In the genomic region with DNA sequence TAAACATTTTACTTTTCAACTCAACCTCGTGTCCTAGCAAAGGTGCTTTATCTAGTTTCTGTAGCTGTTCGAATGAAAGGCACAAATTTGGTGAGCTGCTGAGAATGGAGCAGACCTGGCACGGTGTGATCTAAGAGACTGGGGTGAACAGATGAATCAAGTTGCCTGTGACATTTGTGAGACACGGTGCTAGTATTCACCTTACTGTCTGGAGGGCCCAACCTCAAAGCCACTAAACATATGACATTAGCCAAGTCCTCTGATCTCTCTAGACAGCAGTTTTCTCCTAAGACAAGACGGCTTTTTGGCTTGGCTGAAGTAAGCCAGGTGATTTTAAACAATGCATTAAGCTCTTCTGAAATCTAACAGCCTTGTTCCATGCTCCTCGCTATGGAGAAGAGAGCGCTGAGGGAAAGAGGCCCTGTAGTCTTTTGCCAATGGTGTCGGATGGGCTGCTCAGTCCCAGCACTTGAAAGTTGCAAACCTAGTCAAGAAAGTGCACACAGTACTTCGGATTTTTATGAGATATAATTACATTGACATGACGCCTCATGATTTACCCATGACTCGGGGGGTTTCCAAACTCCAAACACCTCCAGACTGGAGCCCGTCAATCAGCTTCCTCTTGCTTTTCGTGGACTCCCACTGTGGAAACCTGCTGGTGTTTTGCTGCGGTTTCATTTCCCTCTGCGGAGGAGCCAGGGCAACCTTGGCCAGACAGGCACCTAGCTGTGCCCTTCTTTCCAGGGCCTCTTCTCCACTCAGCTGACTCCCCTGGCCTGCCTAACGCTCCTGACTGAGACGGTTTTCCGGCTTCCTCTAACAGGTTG, we compare ENCODE assay signal across 8 cellular contexts. TPM values are rescaled to one million over a fixed set of nuclear protein-coding genes. Genes with fewer than 3 reads are reported as not detected.
DNase-seq lines count a peak whose midpoint lies in the region; TF ChIP-seq lines count a peak whose summit lies in the region.

No MANE protein-coding gene starts in this region.

- H3K27ac Mint-ChIP-seq in Caco-2 (ENCODE audit: unreplicated experiment) (peak overlapping the region; percentile 96), nephron (peak overlapping the region; percentile 89 to 95 (median 92))

- H3K4me3 ChIP-seq in Caco-2 (ENCODE audit: low read depth, low read length) (peak overlapping the region; percentile 97), H7 (ENCODE audit: insufficient read depth, low read depth, low read length) (peak overlapping the region; percentile 92), SK-N-MC (peak overlapping the region; percentile 90)

- H3K9me3 ChIP-seq in Caco-2 (no peaks in the 10 kb centered on the region), SK-N-MC (ENCODE audit: low read depth, low read length) (no peaks in the 10 kb centered on the region)

- DNase-seq in Caco-2 (no peak), H7 (no peak), SK-N-MC (ENCODE audit: low read depth, low spot score) (no peak), COR-L47 (lab: John Stamatoyannopoulos, UW) (no peak), GM10248 (ENCODE audit: extremely low spot score) (no peak), SW480 (ENCODE audit: low spot score) (no peak)
- peak; percentile 18 for DNase-seq in effector CD8-positive, alpha-beta T cell (lab: John Stamatoyannopoulos, UW)

- H3K9ac ChIP-seq in SK-N-MC (ENCODE audit: insufficient read length) = peak overlapping the region; percentile 79

- H3K27me3 ChIP-seq in Caco-2 (replicated peaks; ENCODE audit: control insufficient read depth, insufficient read depth, low read length) (no peaks in the 10 kb centered on the region), H7 (ENCODE audit: control insufficient read depth, insufficient read depth, low read length) (peaks cover 3% of the 10 kb centered on the region; the same call in 1 of the 2 replicates)

- TSS peak; percentile 83 for BruUV-seq in Caco-2 (replicated peaks; lab: Mats Ljungman, UMichigan)

- CTCF ChIA-PET in Caco-2 (lab: Charles Lee) (no interaction called here), GM10248 (lab: Yijun Ruan, JAX) (interaction anchor here (0.9 to 8.1 kb wide), 14 partner anchors 8 to 729 kb away, joined by 3 to 89 read pairs (median 3); partner anchors contain the start of gene SOAT1)

- H3K36me3 Mint-ChIP-seq in Caco-2 (ENCODE audit: insufficient read depth, unreplicated experiment) (peaks cover 21% of the 10 kb centered on the region), nephron (ENCODE audit: low read depth) (peaks cover 3% of the 10 kb centered on the region)

- H3K36me3 ChIP-seq in Caco-2 (ENCODE audit: control insufficient read depth, insufficient read depth, low read length) (no peaks in the 10 kb centered on the region), H7 (replicated peaks; ENCODE audit: control insufficient read depth, insufficient read depth, low read length) (no peaks in the 10 kb centered on the region; the same call in 1 of the 2 replicates), SK-N-MC (ENCODE audit: insufficient read depth, low read length) (no peaks in the 10 kb centered on the region)

- no peak overlapping the region for H3K27ac ChIP-seq in SK-N-MC

- H3K4me1 Mint-ChIP-seq in Caco-2 (ENCODE audit: low read depth, unreplicated experiment) = peaks cover 9% of the 10 kb centered on the region
- peaks cover 11% of the 10 kb centered on the region for H3K4me1 Mint-ChIP-seq in nephron

- H3K27me3 Mint-ChIP-seq in Caco-2 (ENCODE audit: insufficient read depth, unreplicated experiment) = no peaks in the 10 kb centered on the region
- H3K27me3 Mint-ChIP-seq in nephron (ENCODE audit: low read depth) = peaks cover 4% of the 10 kb centered on the region

- intact Hi-C loops in Caco-2 (cut with micrococcal nuclease; ENCODE audit: unreplicated experiment) = loop anchor here (2.0 to 10.0 kb wide), 3 partner anchors 112 to 1409 kb away; no protein-coding TSS in a partner anchor

- TF ChIP-seq CTCF in Caco-2 (IDR thresholded peaks at IDR 0.05; ENCODE audit: insufficient read depth in 1 of 2, low read depth in 1 of 2, low read length in 1 of 2, severe bottlenecking in 1 of 2, unreplicated experiment in 1 of 2) = no peak
- TF ChIP-seq CTCF in nephron (IDR thresholded peaks at IDR 0.05; ENCODE audit: unreplicated experiment in 3 of 3) = no peak
- TF ChIP-seq CTCF in GM10248 (IDR thresholded peaks at IDR 0.05; ENCODE audit: control extremely low read depth, extremely low read depth, low read depth, missing control alignments) = no peak

- H3K4me1 ChIP-seq in Caco-2 = peaks cover 5% of the 10 kb centered on the region; the same call in 1 of the 2 replicates

- peak overlapping the region; percentile 98 for H3K4me3 Mint-ChIP-seq in Caco-2 (ENCODE audit: unreplicated experiment)
- H3K4me3 Mint-ChIP-seq in nephron = peak overlapping the region; percentile 93 to 99 (median 97)

- no peaks in the 10 kb centered on the region for H3K9me3 Mint-ChIP-seq in Caco-2 (ENCODE audit: unreplicated experiment)
- no peaks in the 10 kb centered on the region for H3K9me3 Mint-ChIP-seq in nephron

- POLR2A ChIA-PET in Caco-2 (lab: Charles Lee) = interaction anchor here (1.6 kb wide), 1 partner anchor 212 kb away, joined by 4 read pairs; the partner anchor contains the start of gene SOAT1
- POLR2A ChIA-PET in GM10248 (lab: Yijun Ruan, JAX) = interaction anchor here (1.2 kb wide), 1 partner anchor 11 kb away, joined by 3 read pairs; no protein-coding TSS in a partner anchor

RNA-seq across cellular contexts. Expression of gene TOR3A, which starts 0.8 kb away (rescaled TPM):
- 25.0 and 25.2 TPM in 2 replicates for total RNA-seq in Caco-2 (2022)
- total RNA-seq in H7 (2014; rRNA removed; shearing (Covaris generic)) = 25.3 and 29.7 TPM in 2 replicates

RNA-seq across cellular contexts. Expression of gene FAM20B, which starts 55.4 kb away (rescaled TPM):
- total RNA-seq in Caco-2 (2022) = 24.5 and 26.1 TPM in 2 replicates
- 34.5 and 43.5 TPM in 2 replicates for total RNA-seq in H7 (2014; rRNA removed; shearing (Covaris generic))
